1 cellular context compared by ENCODE assay signal in the genomic region with DNA sequence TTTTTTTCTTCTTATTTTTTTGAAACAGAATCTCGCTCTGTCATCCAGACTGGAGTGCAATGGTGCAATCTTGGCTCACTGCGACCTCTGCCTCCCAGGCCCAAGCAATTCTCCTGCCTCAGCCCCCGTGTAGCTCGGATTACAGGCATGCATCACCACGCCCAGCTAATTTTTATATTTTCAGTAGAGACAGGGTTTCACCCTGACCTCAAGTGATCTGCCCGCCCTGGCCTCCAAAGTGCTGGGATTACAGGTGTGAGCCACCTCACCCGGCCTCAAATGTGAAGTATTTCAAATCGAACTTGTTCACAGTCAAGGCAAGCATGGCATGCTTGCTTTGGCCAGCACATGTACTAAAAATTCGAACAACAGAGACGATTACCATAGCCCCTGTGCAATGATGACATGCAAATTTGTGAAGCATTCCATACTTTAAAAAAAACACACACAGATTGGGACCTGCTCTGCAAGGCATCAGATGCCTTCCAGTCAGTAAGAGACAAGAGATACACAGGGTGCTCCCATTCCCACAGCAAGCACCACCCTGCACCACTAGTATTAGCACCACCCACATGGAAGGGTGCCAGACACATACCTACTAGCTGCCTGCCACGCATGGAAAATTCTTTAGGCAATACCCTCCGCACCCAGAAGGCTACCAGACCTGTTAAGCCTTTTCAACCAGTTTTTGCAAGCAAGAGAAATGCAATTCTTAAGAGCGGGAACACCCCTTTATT.
TF ChIP-seq lines count a peak whose summit lies in the region.

No MANE protein-coding gene starts in this region.

TF ChIP-seq in HepG2, 621 proteins besides CTCF, POLR2A, EP300 and RAD21 (continued from another document):
- TF ChIP-seq PCBP1 (IDR thresholded peaks at IDR 0.05; ENCODE audit: borderline replicate concordance, low read depth, low read length) (no peak), ZNF530 (CRISPR knock-in tag; IDR thresholded peaks at IDR 0.05; ENCODE audit: low read depth) (no peak), SMC3 (IDR thresholded peaks at IDR 0.05; ENCODE audit: low read length) (peak; percentile 16; the same call in 1 of the 2 replicates), ZNF274 (CRISPR knock-in tag; IDR thresholded peaks at IDR 0.05) (0 out of 2 replicates have a peak, but pooled peaks have one; percentile 63), ZMYM3 (CRISPR knock-in tag; IDR thresholded peaks at IDR 0.05) (no peak), ZFP37 (CRISPR knock-in tag; IDR thresholded peaks at IDR 0.05; ENCODE audit: borderline replicate concordance) (no peak), GABPB1 (CRISPR knock-in tag; IDR thresholded peaks at IDR 0.05) (no peak), HDAC2 (CRISPR knock-in tag; IDR thresholded peaks at IDR 0.05) (0 out of 2 replicates have a peak, but pooled peaks have one; percentile 14), ZNF629 (CRISPR knock-in tag; conservative IDR thresholded peaks at IDR 0.05) (0 out of 2 replicates have a peak, but pooled peaks have one; percentile 10), KDM5B (CRISPR knock-in tag; IDR thresholded peaks at IDR 0.05; ENCODE audit: borderline replicate concordance) (peak; percentile 30; the same call in 1 of the 2 replicates), SMAD3 (CRISPR knock-in tag; IDR thresholded peaks at IDR 0.05) (no peak), ZKSCAN1 (IDR thresholded peaks at IDR 0.05; ENCODE audit: low read length) (peak; percentile 96), KAT8 (CRISPR knock-in tag; IDR thresholded peaks at IDR 0.05) (no peak), PHF21A (CRISPR knock-in tag; IDR thresholded peaks at IDR 0.05) (peak; percentile 36), MED1 (CRISPR knock-in tag; IDR thresholded peaks at IDR 0.05) (peak; percentile 37)
- TF ChIP-seq, protein P1, sequence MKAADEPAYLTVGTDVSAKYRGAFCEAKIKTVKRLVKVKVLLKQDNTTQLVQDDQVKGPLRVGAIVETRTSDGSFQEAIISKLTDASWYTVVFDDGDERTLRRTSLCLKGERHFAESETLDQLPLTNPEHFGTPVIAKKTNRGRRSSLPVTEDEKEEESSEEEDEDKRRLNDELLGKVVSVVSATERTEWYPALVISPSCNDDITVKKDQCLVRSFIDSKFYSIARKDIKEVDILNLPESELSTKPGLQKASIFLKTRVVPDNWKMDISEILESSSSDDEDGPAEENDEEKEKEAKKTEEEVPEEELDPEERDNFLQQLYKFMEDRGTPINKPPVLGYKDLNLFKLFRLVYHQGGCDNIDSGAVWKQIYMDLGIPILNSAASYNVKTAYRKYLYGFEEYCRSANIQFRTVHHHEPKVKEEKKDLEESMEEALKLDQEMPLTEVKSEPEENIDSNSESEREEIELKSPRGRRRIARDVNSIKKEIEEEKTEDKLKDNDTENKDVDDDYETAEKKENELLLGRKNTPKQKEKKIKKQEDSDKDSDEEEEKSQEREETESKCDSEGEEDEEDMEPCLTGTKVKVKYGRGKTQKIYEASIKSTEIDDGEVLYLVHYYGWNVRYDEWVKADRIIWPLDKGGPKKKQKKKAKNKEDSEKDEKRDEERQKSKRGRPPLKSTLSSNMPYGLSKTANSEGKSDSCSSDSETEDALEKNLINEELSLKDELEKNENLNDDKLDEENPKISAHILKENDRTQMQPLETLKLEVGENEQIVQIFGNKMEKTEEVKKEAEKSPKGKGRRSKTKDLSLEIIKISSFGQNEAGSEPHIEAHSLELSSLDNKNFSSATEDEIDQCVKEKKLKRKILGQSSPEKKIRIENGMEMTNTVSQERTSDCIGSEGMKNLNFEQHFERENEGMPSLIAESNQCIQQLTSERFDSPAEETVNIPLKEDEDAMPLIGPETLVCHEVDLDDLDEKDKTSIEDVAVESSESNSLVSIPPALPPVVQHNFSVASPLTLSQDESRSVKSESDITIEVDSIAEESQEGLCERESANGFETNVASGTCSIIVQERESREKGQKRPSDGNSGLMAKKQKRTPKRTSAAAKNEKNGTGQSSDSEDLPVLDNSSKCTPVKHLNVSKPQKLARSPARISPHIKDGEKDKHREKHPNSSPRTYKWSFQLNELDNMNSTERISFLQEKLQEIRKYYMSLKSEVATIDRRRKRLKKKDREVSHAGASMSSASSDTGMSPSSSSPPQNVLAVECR (CRISPR knock-in tag; IDR thresholded peaks at IDR 0.05; ENCODE audit: borderline replicate concordance), result peak; percentile 32; the same call in 1 of the 2 replicates
- TF ChIP-seq, protein P2, sequence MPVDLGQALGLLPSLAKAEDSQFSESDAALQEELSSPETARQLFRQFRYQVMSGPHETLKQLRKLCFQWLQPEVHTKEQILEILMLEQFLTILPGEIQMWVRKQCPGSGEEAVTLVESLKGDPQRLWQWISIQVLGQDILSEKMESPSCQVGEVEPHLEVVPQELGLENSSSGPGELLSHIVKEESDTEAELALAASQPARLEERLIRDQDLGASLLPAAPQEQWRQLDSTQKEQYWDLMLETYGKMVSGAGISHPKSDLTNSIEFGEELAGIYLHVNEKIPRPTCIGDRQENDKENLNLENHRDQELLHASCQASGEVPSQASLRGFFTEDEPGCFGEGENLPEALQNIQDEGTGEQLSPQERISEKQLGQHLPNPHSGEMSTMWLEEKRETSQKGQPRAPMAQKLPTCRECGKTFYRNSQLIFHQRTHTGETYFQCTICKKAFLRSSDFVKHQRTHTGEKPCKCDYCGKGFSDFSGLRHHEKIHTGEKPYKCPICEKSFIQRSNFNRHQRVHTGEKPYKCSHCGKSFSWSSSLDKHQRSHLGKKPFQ (CRISPR knock-in tag; IDR thresholded peaks at IDR 0.05; ENCODE audit: insufficient replicate concordance), result peak; percentile 54
- TF ChIP-seq, protein P3, sequence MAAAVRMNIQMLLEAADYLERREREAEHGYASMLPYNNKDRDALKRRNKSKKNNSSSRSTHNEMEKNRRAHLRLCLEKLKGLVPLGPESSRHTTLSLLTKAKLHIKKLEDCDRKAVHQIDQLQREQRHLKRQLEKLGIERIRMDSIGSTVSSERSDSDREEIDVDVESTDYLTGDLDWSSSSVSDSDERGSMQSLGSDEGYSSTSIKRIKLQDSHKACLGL (CRISPR knock-in tag; IDR thresholded peaks at IDR 0.05), result 0 out of 2 replicates have a peak, but pooled peaks have one; percentile 40
- TF ChIP-seq, protein P4, sequence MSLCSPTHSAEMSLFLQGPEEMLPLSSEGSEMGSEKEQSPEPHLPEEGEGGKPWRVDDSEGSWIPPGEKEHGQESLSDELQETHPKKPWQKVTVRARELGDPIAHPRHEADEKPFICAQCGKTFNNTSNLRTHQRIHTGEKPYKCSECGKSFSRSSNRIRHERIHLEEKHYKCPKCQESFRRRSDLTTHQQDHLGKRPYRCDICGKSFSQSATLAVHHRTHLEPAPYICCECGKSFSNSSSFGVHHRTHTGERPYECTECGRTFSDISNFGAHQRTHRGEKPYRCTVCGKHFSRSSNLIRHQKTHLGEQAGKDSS (CRISPR knock-in tag; IDR thresholded peaks at IDR 0.05; ENCODE audit: borderline replicate concordance, low read depth), result 0 out of 2 replicates have a peak, but pooled peaks have one; percentile 15
- TF ChIP-seq, protein P5, sequence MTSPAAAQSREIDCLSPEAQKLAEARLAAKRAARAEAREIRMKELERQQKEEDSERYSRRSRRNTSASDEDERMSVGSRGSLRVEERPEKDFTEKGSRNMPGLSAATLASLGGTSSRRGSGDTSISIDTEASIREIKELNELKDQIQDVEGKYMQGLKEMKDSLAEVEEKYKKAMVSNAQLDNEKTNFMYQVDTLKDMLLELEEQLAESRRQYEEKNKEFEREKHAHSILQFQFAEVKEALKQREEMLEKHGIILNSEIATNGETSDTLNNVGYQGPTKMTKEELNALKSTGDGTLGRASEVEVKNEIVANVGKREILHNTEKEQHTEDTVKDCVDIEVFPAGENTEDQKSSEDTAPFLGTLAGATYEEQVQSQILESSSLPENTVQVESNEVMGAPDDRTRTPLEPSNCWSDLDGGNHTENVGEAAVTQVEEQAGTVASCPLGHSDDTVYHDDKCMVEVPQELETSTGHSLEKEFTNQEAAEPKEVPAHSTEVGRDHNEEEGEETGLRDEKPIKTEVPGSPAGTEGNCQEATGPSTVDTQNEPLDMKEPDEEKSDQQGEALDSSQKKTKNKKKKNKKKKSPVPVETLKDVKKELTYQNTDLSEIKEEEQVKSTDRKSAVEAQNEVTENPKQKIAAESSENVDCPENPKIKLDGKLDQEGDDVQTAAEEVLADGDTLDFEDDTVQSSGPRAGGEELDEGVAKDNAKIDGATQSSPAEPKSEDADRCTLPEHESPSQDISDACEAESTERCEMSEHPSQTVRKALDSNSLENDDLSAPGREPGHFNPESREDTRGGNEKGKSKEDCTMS (CRISPR knock-in tag; conservative IDR thresholded peaks at IDR 0.05), result no peak
- TF ChIP-seq, protein P6, sequence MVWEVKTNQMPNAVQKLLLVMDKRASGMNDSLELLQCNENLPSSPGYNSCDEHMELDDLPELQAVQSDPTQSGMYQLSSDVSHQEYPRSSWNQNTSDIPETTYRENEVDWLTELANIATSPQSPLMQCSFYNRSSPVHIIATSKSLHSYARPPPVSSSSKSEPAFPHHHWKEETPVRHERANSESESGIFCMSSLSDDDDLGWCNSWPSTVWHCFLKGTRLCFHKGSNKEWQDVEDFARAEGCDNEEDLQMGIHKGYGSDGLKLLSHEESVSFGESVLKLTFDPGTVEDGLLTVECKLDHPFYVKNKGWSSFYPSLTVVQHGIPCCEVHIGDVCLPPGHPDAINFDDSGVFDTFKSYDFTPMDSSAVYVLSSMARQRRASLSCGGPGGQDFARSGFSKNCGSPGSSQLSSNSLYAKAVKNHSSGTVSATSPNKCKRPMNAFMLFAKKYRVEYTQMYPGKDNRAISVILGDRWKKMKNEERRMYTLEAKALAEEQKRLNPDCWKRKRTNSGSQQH (CRISPR knock-in tag; IDR thresholded peaks at IDR 0.05; ENCODE audit: low read depth), result 0 out of 2 replicates have a peak, but pooled peaks have one; percentile 21
TF ChIP-seq in HepG2: peak in this region for 97.
